In the genomic region with DNA sequence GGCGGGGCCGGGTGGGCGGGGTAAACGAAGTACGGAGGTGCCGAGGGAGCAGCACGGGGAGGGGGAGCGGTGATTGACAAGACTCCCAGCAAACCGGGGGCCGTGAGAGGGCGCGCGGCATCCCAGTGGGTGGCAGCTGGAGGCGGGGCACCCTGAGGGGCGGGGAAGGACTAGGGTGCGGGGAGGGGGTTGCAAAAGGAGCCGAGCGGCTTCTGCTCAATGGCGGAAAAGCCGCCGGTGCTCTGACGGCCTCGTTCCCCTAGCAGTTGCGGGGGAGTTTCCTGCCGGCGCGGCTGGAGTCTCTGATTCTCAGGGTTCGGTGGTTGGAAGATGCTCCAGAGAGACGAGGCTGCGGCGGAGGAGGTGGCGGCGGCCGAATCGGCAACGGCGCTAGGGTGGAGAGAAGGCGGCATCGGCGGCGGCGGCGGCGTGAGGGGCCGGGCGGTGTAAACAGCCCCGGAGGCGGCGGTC, we compare ENCODE assay signal across 8 cellular contexts. TPM values are rescaled to one million over a fixed set of nuclear protein-coding genes. Genes with fewer than 3 reads are reported as not detected.
DNase-seq lines count a peak whose midpoint lies in the region; ATAC-seq, FAIRE-seq and TF ChIP-seq lines count a peak whose summit lies in the region.

TSS of gene PPM1B (plus strand) at position 192 of the 471 bp plus-strand sequence. CDS start 32,325 bp downstream, outside the sequence.

- H3K4me3 Mint-ChIP-seq in T-helper 17 cell: peak within 1 kb of the TSS; percentile 100

- no peaks in the 10 kb centered on the region for H3K36me3 ChIP-seq in kidney (ENCODE audit: control insufficient read depth in 1 of 2, insufficient read depth in 2 of 2, low read length in 2 of 2)

- peak within 1 kb of the TSS; percentile 95 to 96 for H3K9ac ChIP-seq in kidney (ENCODE audit: low read length in 2 of 2)

- ATAC-seq in GM18868 (IDR thresholded peaks at IDR 0.05; ENCODE audit: unreplicated experiment): peak; percentile 71
- ATAC-seq in HG03039 (IDR thresholded peaks at IDR 0.05; ENCODE audit: unreplicated experiment): peak; percentile 71
- peak; percentile 77 for ATAC-seq in T-helper 17 cell

- H3K27me3 Mint-ChIP-seq in T-helper 17 cell: no peaks in the 10 kb centered on the region

- intact Hi-C loops in kidney (cut with DNase I): no loop called here

- H3K27ac ChIP-seq in kidney (ENCODE audit: low read depth in 2 of 2, low read length in 2 of 2): peak within 1 kb of the TSS; percentile 98 to 99

- H3K4me3 ChIP-seq in kidney (ENCODE audit: low read length in 2 of 2): peak within 1 kb of the TSS; percentile 89 to 99

- DNase-seq in T-helper 17 cell (peak; percentile 99 to 100 (median 99)), astrocyte of the hippocampus (ENCODE audit: low read depth, low spot score) (peak; percentile 100), kidney (peak; percentile 100), EL (no peak), pons (ENCODE audit: low spot score) (no peak)
- peak; percentile 100 for DNase-seq in stimulated activated CD4-positive, alpha-beta T cell treated with anti-CD3 and anti-CD28 coated beads, Interleukin-1b, Interleukin-23, amount 100 ng/mL, for 48 hours

- peaks cover 8% of the 10 kb centered on the region for H3K36me3 Mint-ChIP-seq in T-helper 17 cell (ENCODE audit: low read depth)

- H3K9me3 ChIP-seq in T-helper 17 cell (ENCODE audit: control insufficient read depth, low read length, poor library complexity, severe bottlenecking) (no peaks in the 10 kb centered on the region), kidney (ENCODE audit: control insufficient read depth in 1 of 2, low read length in 2 of 2) (no peaks in the 10 kb centered on the region)

- H3K4me1 ChIP-seq in kidney (ENCODE audit: control insufficient read depth in 1 of 2, insufficient read depth in 1 of 2, low read depth in 1 of 2, low read length in 2 of 2): peaks cover 0 to 10% of the 10 kb centered on the region in 2 donors

- TF ChIP-seq CTCF in kidney (IDR thresholded peaks at IDR 0.05; ENCODE audit: borderline replicate concordance, extremely low read depth, insufficient read depth): no peak

- H3K4me1 Mint-ChIP-seq in T-helper 17 cell: peaks cover 41% of the 10 kb centered on the region

- no peak for FAIRE-seq in kidney (lab: Jason Lieb, UNC)

- H3K27ac Mint-ChIP-seq in T-helper 17 cell: peak within 1 kb of the TSS; percentile 99

RNA-seq across cellular contexts. Expression of gene PPM1B, which starts in this region (rescaled TPM):
- total RNA-seq in T-helper 17 cell (10 to 100 TPM; 72.7 to 82.7 TPM), kidney (45.9 TPM)
- polyA plus RNA-seq in kidney (ENCODE audit: insufficient read depth, low read depth, low replicate concordance): 19.8 TPM

Comparison
In these comparisons a context has a peak if more than half of its experiments do, and no peak if none do; other contexts are left out.
1. DNase-seq: peak in T-helper 17 cell (3 of 3), astrocyte of the hippocampus (single experiment), kidney (single experiment) and stimulated activated CD4-positive, alpha-beta T cell treated with anti-CD3 and anti-CD28 coated beads, Interleukin-1b, Interleukin-23, amount 100 ng/mL, for 48 hours (single experiment); none in EL (single experiment) and pons (single experiment).
2. Peak in every context shown above with its lines, with median percentiles within 50 percentile points of each other: ATAC-seq.